Comparison of ENCODE assay signal across 37 cellular contexts in the genomic region with DNA sequence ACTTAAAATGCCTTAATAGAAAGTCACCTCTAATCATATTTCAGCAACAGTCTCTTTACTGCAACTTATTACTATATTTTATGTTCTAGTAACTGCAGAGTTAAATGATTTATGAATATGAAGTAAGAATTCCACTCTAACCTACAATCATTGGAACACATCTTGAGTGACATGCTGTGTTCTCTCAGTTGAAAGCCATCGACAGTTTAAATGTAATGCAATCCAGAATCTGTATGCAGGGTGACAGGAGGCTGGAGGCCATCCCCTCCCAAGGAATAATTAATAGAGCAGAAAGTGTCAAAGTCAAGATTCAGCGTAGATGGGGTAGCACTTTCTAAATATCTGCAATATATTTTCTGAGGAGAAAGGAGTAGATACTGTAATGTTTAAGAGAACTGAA.
"Had no signal": no experiment of that assay in that cellular context is flagged by ENCODE, and none has a peak within 500 bp of the region (broad histone marks: within the 10 kb centered on the region; RNA-seq: fewer than 3 reads in every experiment).

No MANE protein-coding gene starts in this region.

- H3K27ac ChIP-seq: adrenal gland, ascending aorta, body of pancreas, brain microvascular endothelial cell, breast epithelium, cardiac muscle cell had no signal

- ATAC-seq: activated naive CD4-positive, alpha-beta T cell treated with anti-CD3 and anti-CD28 coated beads, Interleukin-2, amount 50 U/mL, for 72 hours; activated naive CD8-positive, alpha-beta T cell treated with anti-CD3 and anti-CD28 coated beads, Interleukin-2, amount 50 U/mL, for 24 hours; activated T-cell treated with anti-CD3 and anti-CD28 coated beads, Interleukin-2, amount 50 U/mL, for 4 hours; activated T-cell treated with anti-CD3 and anti-CD28 coated beads, Interleukin-2, amount 50 U/mL, for 72 hours; activated T-helper 17 cell treated with anti-CD3 and anti-CD28 coated beads, Interleukin-2, amount 50 U/mL, for 72 hours; body of pancreas had no signal

- H3K36me3 Mint-ChIP-seq: activated naive CD4-positive, alpha-beta T cell treated with anti-CD3 and anti-CD28 coated beads, Interleukin-2, amount 10 ng/mL, durations not matched to agents 7 days and 5 days; activated naive CD4-positive, alpha-beta T cell treated with anti-CD3 and anti-CD28 coated beads, Interleukin-2, amount 50 U/mL, for 24 hours; activated naive CD4-positive, alpha-beta T cell treated with anti-CD3 and anti-CD28 coated beads, Interleukin-2, amount 50 U/mL, for 72 hours; activated naive CD8-positive, alpha-beta T cell; activated naive CD8-positive, alpha-beta T cell treated with anti-CD3 and anti-CD28 coated beads for 36 hours; activated naive CD8-positive, alpha-beta T cell treated with anti-CD3 and anti-CD28 coated beads, Interleukin-2, amount 10 ng/mL, durations not matched to agents 7 days and 5 days; brain had no signal

- H3K4me1 Mint-ChIP-seq: activated naive CD4-positive, alpha-beta T cell treated with anti-CD3 and anti-CD28 coated beads, Interleukin-2, amount 10 ng/mL, durations not matched to agents 7 days and 5 days; activated naive CD4-positive, alpha-beta T cell treated with anti-CD3 and anti-CD28 coated beads, Interleukin-2, amount 50 U/mL, for 24 hours; activated naive CD8-positive, alpha-beta T cell treated with anti-CD3 and anti-CD28 coated beads for 36 hours; activated naive CD8-positive, alpha-beta T cell treated with anti-CD3 and anti-CD28 coated beads, Interleukin-2, amount 10 ng/mL, durations not matched to agents 7 days and 5 days; activated naive CD8-positive, alpha-beta T cell treated with anti-CD3 and anti-CD28 coated beads, Interleukin-2, amount 50 U/mL, for 24 hours; activated T-helper 17 cell treated with anti-CD3 and anti-CD28 coated beads, Interleukin-2, amount 50 U/mL, for 72 hours; brain had no signal

- H3K4me1 ChIP-seq: adrenal gland, ascending aorta, body of pancreas, breast epithelium had no signal

- H3K9me3 ChIP-seq: adrenal gland, ascending aorta, body of pancreas, breast epithelium had no signal

- H3K27me3 ChIP-seq: adrenal gland, ascending aorta, body of pancreas, brain microvascular endothelial cell, breast epithelium, cardiac muscle cell had no signal

- H3K9me3 Mint-ChIP-seq: brain had no signal

- H3K4me3 Mint-ChIP-seq: activated naive CD4-positive, alpha-beta T cell treated with anti-CD3 and anti-CD28 coated beads for 36 hours; activated naive CD4-positive, alpha-beta T cell treated with anti-CD3 and anti-CD28 coated beads, Interleukin-2, amount 10 ng/mL, durations not matched to agents 7 days and 5 days; activated naive CD4-positive, alpha-beta T cell treated with anti-CD3 and anti-CD28 coated beads, Interleukin-2, amount 50 U/mL, for 24 hours; activated naive CD8-positive, alpha-beta T cell; activated naive CD8-positive, alpha-beta T cell treated with anti-CD3 and anti-CD28 coated beads for 36 hours; activated naive CD8-positive, alpha-beta T cell treated with anti-CD3 and anti-CD28 coated beads, Interleukin-2, amount 10 ng/mL, durations not matched to agents 7 days and 5 days; activated naive CD8-positive, alpha-beta T cell treated with anti-CD3 and anti-CD28 coated beads, Interleukin-2, amount 50 U/mL, for 24 hours; activated T-cell treated with anti-CD3 and anti-CD28 coated beads, Interleukin-2, amount 50 U/mL, for 24 hours; activated T-cell treated with anti-CD3 and anti-CD28 coated beads, Interleukin-2, amount 50 U/mL, for 4 hours; activated T-cell treated with anti-CD3 and anti-CD28 coated beads, Interleukin-2, amount 50 U/mL, for 72 hours; activated T-helper 1 cell treated with anti-CD3 and anti-CD28 coated beads, Interleukin-12 subunit alpha, Interleukin-12 subunit beta, Interleukin-2, Interleukin-4 antibody, amounts not matched to agents 30 ng/mL and 10 ng/mL and 1 ng/mL, durations not matched to agents 14 hours and 24 hours and 36 hours; activated T-helper 17 cell treated with anti-CD3 and anti-CD28 coated beads, Interleukin-2, amount 50 U/mL, for 72 hours; brain had no signal

- DNase-seq: activated effector memory CD4-positive, alpha-beta T cell treated with anti-CD3 and anti-CD28 coated beads, Interleukin-2, amount 50 U/mL, for 16 hours; activated effector memory CD4-positive, alpha-beta T cell treated with Interleukin-2 at 50 U/mL for 16 hours; activated gamma-delta T cell; activated gamma-delta T cell treated with Interleukin-2 at 50 U/mL for 16 hours; activated naive CD4-positive, alpha-beta T cell; activated naive CD4-positive, alpha-beta T cell treated with anti-CD3 and anti-CD28 coated beads for 36 hours; activated naive CD4-positive, alpha-beta T cell treated with anti-CD3 and anti-CD28 coated beads, Interleukin-2, amount 10 ng/mL, durations not matched to agents 7 days and 5 days; activated naive CD4-positive, alpha-beta T cell treated with anti-CD3 and anti-CD28 coated beads, Interleukin-2, amount 50 U/mL, for 16 hours; activated naive CD4-positive, alpha-beta T cell treated with Interleukin-2 at 50 U/mL for 16 hours; activated naive CD8-positive, alpha-beta T cell treated with anti-CD3 and anti-CD28 coated beads for 36 hours; activated naive CD8-positive, alpha-beta T cell treated with anti-CD3 and anti-CD28 coated beads, Interleukin-2, amount 10 ng/mL, durations not matched to agents 7 days and 5 days; activated naive CD8-positive, alpha-beta T cell treated with anti-CD3 and anti-CD28 coated beads, Interleukin-2, amount 50 U/mL, for 24 hours; activated T-cell treated with anti-CD3 and anti-CD28 coated beads, Interleukin-2, amount 50 U/mL, for 1 hour; activated T-cell treated with anti-CD3 and anti-CD28 coated beads, Interleukin-2, amount 50 U/mL, for 24 hours; activated T-cell treated with anti-CD3 and anti-CD28 coated beads, Interleukin-2, amount 50 U/mL, for 4 hours; activated T-cell treated with anti-CD3 and anti-CD28 coated beads, Interleukin-2, amount 50 U/mL, for 48 hours; activated T-cell treated with anti-CD3 and anti-CD28 coated beads, Interleukin-2, amount 50 U/mL, for 72 hours; adrenal gland; amniotic stem cell; amygdala; anterior cingulate cortex; aorta; body of pancreas; brain microvascular endothelial cell; caudate nucleus; central memory CD4-positive, alpha-beta T cell; cerebellar nuclear complex had no signal

- H3K4me3 ChIP-seq: adrenal gland, ascending aorta, body of pancreas, breast epithelium, cardiac muscle cell had no signal

- H3K36me3 ChIP-seq: adrenal gland, ascending aorta, brain microvascular endothelial cell, breast epithelium, cardiac muscle cell had no signal

- H3K27me3 Mint-ChIP-seq: activated naive CD4-positive, alpha-beta T cell treated with anti-CD3 and anti-CD28 coated beads, Interleukin-2, amount 10 ng/mL, durations not matched to agents 7 days and 5 days; activated naive CD4-positive, alpha-beta T cell treated with anti-CD3 and anti-CD28 coated beads, Interleukin-2, amount 50 U/mL, for 24 hours; activated naive CD8-positive, alpha-beta T cell; activated naive CD8-positive, alpha-beta T cell treated with anti-CD3 and anti-CD28 coated beads for 36 hours; activated naive CD8-positive, alpha-beta T cell treated with anti-CD3 and anti-CD28 coated beads, Interleukin-2, amount 10 ng/mL, durations not matched to agents 7 days and 5 days; activated naive CD8-positive, alpha-beta T cell treated with anti-CD3 and anti-CD28 coated beads, Interleukin-2, amount 50 U/mL, for 24 hours; activated T-cell treated with anti-CD3 and anti-CD28 coated beads, Interleukin-2, amount 50 U/mL, for 24 hours; activated T-helper 17 cell treated with anti-CD3 and anti-CD28 coated beads, Interleukin-2, amount 50 U/mL, for 72 hours; brain had no signal

- H3K27ac Mint-ChIP-seq: activated naive CD4-positive, alpha-beta T cell treated with anti-CD3 and anti-CD28 coated beads for 36 hours; activated naive CD4-positive, alpha-beta T cell treated with anti-CD3 and anti-CD28 coated beads, Interleukin-2, amount 10 ng/mL, durations not matched to agents 7 days and 5 days; activated naive CD4-positive, alpha-beta T cell treated with anti-CD3 and anti-CD28 coated beads, Interleukin-2, amount 50 U/mL, for 24 hours; activated naive CD4-positive, alpha-beta T cell treated with anti-CD3 and anti-CD28 coated beads, Interleukin-2, amount 50 U/mL, for 72 hours; activated naive CD8-positive, alpha-beta T cell; activated naive CD8-positive, alpha-beta T cell treated with anti-CD3 and anti-CD28 coated beads for 36 hours; activated naive CD8-positive, alpha-beta T cell treated with anti-CD3 and anti-CD28 coated beads, Interleukin-2, amount 10 ng/mL, durations not matched to agents 7 days and 5 days; activated naive CD8-positive, alpha-beta T cell treated with anti-CD3 and anti-CD28 coated beads, Interleukin-2, amount 50 U/mL, for 24 hours; activated T-cell treated with anti-CD3 and anti-CD28 coated beads, Interleukin-2, amount 50 U/mL, for 24 hours; activated T-cell treated with anti-CD3 and anti-CD28 coated beads, Interleukin-2, amount 50 U/mL, for 72 hours; activated T-helper 1 cell treated with anti-CD3 and anti-CD28 coated beads, Interleukin-12 subunit alpha, Interleukin-12 subunit beta, Interleukin-2, Interleukin-4 antibody, amounts not matched to agents 30 ng/mL and 10 ng/mL and 1 ng/mL, durations not matched to agents 14 hours and 24 hours and 36 hours; activated T-helper 17 cell treated with anti-CD3 and anti-CD28 coated beads, Interleukin-2, amount 50 U/mL, for 72 hours; activated T-helper 2 cell treated with anti-CD3 and anti-CD28 coated beads, Interferon-gamma antibody, Interleukin-2, Interleukin-4, amounts not matched to agents 10 μg/mL and 5 μg/mL and 100 μg/mL, durations not matched to agents 14 hours and 24 hours and 36 hours; brain had no signal
